1 cellular context compared by ENCODE assay signal in the genomic region with DNA sequence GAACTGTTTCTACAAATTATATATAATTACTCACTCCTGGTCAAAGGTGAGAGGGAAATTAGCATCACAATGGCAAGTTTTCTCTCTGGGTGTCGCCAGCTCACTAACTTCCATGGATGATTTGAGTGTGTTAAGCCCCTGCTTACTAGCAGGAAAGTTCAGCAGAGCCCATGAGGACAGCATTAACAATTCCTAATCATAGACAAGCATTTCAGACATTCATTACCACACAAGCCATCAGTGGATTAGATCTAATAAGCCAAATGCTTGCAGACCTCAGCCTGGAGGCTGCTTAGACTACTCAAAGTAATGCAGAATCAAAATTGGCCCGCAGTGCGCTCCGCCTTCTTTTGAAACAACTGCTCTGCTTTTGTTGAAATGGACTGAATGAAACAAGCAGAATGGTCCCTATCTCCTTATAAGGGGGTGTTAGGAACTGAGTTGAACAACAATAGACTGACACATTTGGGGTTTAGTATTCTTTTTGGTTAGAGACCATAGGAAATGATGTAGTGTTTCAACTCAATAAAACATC.
TF ChIP-seq lines count a peak whose summit lies in the region.

No MANE protein-coding gene starts in this region.

TF ChIP-seq in WTC11, 78 proteins besides CTCF, POLR2A, EP300 and RAD21 (continued from another document):
- TF ChIP-seq, protein P1, sequence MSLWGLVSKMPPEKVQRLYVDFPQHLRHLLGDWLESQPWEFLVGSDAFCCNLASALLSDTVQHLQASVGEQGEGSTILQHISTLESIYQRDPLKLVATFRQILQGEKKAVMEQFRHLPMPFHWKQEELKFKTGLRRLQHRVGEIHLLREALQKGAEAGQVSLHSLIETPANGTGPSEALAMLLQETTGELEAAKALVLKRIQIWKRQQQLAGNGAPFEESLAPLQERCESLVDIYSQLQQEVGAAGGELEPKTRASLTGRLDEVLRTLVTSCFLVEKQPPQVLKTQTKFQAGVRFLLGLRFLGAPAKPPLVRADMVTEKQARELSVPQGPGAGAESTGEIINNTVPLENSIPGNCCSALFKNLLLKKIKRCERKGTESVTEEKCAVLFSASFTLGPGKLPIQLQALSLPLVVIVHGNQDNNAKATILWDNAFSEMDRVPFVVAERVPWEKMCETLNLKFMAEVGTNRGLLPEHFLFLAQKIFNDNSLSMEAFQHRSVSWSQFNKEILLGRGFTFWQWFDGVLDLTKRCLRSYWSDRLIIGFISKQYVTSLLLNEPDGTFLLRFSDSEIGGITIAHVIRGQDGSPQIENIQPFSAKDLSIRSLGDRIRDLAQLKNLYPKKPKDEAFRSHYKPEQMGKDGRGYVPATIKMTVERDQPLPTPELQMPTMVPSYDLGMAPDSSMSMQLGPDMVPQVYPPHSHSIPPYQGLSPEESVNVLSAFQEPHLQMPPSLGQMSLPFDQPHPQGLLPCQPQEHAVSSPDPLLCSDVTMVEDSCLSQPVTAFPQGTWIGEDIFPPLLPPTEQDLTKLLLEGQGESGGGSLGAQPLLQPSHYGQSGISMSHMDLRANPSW (CRISPR knock-in tag; conservative IDR thresholded peaks at IDR 0.05; ENCODE audit: low read depth) = no peak
